1 cellular context compared by ENCODE assay signal in the genomic region with DNA sequence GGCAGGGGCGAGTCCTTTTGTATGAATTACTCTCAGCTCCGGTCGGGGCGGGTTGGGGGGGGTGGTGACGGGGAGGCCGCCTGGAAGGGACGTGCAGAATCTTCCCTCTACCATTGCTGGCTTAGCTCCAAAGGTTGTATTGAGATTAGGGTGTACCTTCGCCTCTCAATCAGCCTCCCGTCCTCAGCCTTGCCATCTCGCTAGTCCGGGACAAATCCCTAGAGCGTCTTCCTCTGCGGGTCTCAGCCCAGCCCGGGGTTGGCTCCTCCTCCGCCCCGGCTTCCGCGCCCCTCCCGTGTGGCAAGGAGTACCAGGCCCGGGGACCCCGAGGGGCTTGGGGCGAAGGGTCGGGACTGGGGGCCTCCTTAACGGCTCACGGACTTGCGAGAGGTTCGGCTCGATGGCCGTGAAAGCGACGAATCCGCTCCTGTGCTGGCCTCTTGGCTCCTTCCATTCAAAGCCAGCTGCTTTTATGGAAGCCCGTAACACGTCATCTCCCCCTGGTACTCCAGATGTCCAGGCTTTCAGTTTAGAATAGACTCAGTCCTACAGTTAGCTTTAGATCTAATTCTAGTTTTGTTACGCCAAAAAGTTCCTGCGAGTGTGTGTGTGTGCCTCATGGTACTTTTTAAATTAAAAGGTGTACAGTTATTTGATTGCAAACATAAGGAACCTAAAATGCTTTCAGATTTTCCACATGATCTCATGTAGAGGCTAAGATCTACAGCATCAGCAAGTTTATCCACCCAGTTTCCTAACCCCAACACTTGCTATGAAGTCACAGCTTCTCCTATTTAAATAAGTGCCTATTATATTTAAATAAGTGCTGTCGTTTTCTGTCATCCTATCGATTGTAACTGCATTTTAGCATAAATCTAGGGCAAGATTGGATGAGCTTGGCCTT.
A peak's percentile ranks its signal among the peaks of the same experiment; 100 is the strongest.
TF ChIP-seq lines count a peak whose summit lies in the region.

No MANE protein-coding gene starts in this region.

TF ChIP-seq in GM12878, 131 proteins besides CTCF, POLR2A, EP300 and RAD21 (continued from another document):
- TF ChIP-seq RB1 (IDR thresholded peaks at IDR 0.05; ENCODE audit: borderline replicate concordance) (no peak), MTA3 (IDR thresholded peaks at IDR 0.05; ENCODE audit: borderline replicate concordance, low read length) (0 out of 2 replicates have a peak, but pooled peaks have one; percentile 14), LARP7 (IDR thresholded peaks at IDR 0.05) (peak; percentile 77), KAT2A (conservative IDR thresholded peaks at IDR 0.05; ENCODE audit: control insufficient read depth, low read depth, low read length) (no peak), BRCA1 (IDR thresholded peaks at IDR 0.05; ENCODE audit: low read depth, low read length) (no peak), ATF7 (IDR thresholded peaks at IDR 0.05; ENCODE audit: low read depth) (0 out of 2 replicates have a peak, but pooled peaks have one; percentile 15), POLR2AphosphoS2 (IDR thresholded peaks at IDR 0.05; ENCODE audit: low read depth, low read length) (peak; percentile 0; the same call in 1 of the 2 replicates), SIN3A (IDR thresholded peaks at IDR 0.05; ENCODE audit: low read depth, low read length) (0 out of 2 replicates have a peak, but pooled peaks have one; percentile 62), GATAD2B (conservative IDR thresholded peaks at IDR 0.05; ENCODE audit: low read depth) (peak; percentile 73), IKZF2 (IDR thresholded peaks at IDR 0.05) (peak in 1 of 2 experiments; percentile 44; a peak in 2 of 4 replicates), IKZF1 (conservative IDR thresholded peaks at IDR 0.05) (peak; percentile 46; the same call in 1 of the 2 replicates), MXI1 (IDR thresholded peaks at IDR 0.05; ENCODE audit: low read depth, low read length) (0 out of 2 replicates have a peak, but pooled peaks have one; percentile 16), CREB1 (IDR thresholded peaks at IDR 0.05; ENCODE audit: low read depth) (peak; percentile 43; the same call in 1 of the 2 replicates), ETV6 (conservative IDR thresholded peaks at IDR 0.05 in 1 of 2, IDR thresholded peaks at IDR 0.05 in 1 of 2; ENCODE audit: borderline replicate concordance in 1 of 2, low read depth in 1 of 2) (peak in 1 of 2 experiments; percentile 54; a peak in 2 of 4 replicates), SUZ12 (IDR thresholded peaks at IDR 0.05; ENCODE audit: unreplicated experiment) (no peak), STAT3 (IDR thresholded peaks at IDR 0.05; ENCODE audit: low read depth, low read length) (no peak), SMC3 (IDR thresholded peaks at IDR 0.05; ENCODE audit: borderline replicate concordance, low read length) (no peak), TCF3 (IDR thresholded peaks at IDR 0.05; ENCODE audit: borderline replicate concordance, insufficient read depth, low read depth, low read length) (peak; percentile 4), DPF2 (IDR thresholded peaks at IDR 0.05) (peak; percentile 42), RELA (IDR thresholded peaks at IDR 0.05; ENCODE audit: borderline replicate concordance, partially characterized antibody) (no peak), SMAD5 (IDR thresholded peaks at IDR 0.05; ENCODE audit: low read depth) (0 out of 2 replicates have a peak, but pooled peaks have one; percentile 17), IRF4 (IDR thresholded peaks at IDR 0.05; ENCODE audit: low read depth, low read length) (no peak), BCL11A (IDR thresholded peaks at IDR 0.05; ENCODE audit: low read depth, low read length) (0 out of 2 replicates have a peak, but pooled peaks have one; percentile 13), NR2F1 (conservative IDR thresholded peaks at IDR 0.05) (no peak), RUNX3 (IDR thresholded peaks at IDR 0.05; ENCODE audit: low read length) (no peak; the same call in none of the 2 replicates), GABPA (IDR thresholded peaks at IDR 0.05; ENCODE audit: low read depth) (no peak), CHD2 (IDR thresholded peaks at IDR 0.05; ENCODE audit: borderline replicate concordance, low read depth, low read length) (no peak), PAX8 (IDR thresholded peaks at IDR 0.05) (no peak), BACH1 (IDR thresholded peaks at IDR 0.05; ENCODE audit: borderline replicate concordance) (peak; percentile 35; the same call in 1 of the 2 replicates), JUND (IDR thresholded peaks at IDR 0.05; ENCODE audit: low read depth, low read length) (0 out of 2 replicates have a peak, but pooled peaks have one; percentile 11), RAD51 (IDR thresholded peaks at IDR 0.05) (peak; percentile 27; the same call in 1 of the 2 replicates), HDGF (IDR thresholded peaks at IDR 0.05) (no peak)
- TF ChIP-seq, protein P1, sequence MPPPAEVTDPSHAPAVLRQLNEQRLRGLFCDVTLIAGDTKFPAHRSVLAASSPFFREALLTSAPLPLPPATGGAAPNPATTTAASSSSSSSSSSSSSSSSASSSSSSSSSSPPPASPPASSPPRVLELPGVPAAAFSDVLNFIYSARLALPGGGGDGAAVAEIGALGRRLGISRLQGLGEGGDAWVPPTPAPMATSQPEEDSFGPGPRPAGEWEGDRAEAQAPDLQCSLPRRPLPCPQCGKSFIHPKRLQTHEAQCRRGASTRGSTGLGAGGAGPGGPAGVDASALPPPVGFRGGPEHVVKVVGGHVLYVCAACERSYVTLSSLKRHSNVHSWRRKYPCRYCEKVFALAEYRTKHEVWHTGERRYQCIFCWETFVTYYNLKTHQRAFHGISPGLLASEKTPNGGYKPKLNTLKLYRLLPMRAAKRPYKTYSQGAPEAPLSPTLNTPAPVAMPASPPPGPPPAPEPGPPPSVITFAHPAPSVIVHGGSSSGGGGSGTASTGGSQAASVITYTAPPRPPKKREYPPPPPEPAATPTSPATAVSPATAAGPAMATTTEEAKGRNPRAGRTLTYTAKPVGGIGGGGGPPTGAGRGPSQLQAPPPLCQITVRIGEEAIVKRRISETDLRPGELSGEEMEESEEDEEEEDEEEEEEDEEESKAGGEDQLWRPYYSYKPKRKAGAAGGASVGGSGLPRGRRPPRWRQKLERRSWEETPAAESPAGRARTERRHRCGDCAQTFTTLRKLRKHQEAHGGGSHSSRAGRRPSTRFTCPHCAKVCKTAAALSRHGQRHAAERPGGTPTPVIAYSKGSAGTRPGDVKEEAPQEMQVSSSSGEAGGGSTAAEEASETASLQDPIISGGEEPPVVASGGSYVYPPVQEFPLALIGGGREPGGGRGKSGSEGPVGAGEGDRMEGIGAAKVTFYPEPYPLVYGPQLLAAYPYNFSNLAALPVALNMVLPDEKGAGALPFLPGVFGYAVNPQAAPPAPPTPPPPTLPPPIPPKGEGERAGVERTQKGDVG (CRISPR knock-in tag; IDR thresholded peaks at IDR 0.05): no peak
- TF ChIP-seq, protein P2, sequence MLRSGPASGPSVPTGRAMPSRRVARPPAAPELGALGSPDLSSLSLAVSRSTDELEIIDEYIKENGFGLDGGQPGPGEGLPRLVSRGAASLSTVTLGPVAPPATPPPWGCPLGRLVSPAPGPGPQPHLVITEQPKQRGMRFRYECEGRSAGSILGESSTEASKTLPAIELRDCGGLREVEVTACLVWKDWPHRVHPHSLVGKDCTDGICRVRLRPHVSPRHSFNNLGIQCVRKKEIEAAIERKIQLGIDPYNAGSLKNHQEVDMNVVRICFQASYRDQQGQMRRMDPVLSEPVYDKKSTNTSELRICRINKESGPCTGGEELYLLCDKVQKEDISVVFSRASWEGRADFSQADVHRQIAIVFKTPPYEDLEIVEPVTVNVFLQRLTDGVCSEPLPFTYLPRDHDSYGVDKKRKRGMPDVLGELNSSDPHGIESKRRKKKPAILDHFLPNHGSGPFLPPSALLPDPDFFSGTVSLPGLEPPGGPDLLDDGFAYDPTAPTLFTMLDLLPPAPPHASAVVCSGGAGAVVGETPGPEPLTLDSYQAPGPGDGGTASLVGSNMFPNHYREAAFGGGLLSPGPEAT (IDR thresholded peaks at IDR 0.05; ENCODE audit: low read depth): no peak
- TF ChIP-seq, protein P3, sequence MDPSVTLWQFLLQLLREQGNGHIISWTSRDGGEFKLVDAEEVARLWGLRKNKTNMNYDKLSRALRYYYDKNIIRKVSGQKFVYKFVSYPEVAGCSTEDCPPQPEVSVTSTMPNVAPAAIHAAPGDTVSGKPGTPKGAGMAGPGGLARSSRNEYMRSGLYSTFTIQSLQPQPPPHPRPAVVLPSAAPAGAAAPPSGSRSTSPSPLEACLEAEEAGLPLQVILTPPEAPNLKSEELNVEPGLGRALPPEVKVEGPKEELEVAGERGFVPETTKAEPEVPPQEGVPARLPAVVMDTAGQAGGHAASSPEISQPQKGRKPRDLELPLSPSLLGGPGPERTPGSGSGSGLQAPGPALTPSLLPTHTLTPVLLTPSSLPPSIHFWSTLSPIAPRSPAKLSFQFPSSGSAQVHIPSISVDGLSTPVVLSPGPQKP (IDR thresholded peaks at IDR 0.05; ENCODE audit: low read depth, low read length): no peak
- TF ChIP-seq, protein P4, sequence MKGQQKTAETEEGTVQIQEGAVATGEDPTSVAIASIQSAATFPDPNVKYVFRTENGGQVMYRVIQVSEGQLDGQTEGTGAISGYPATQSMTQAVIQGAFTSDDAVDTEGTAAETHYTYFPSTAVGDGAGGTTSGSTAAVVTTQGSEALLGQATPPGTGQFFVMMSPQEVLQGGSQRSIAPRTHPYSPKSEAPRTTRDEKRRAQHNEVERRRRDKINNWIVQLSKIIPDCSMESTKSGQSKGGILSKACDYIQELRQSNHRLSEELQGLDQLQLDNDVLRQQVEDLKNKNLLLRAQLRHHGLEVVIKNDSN (IDR thresholded peaks at IDR 0.05; ENCODE audit: borderline replicate concordance, extremely low read length, insufficient read depth, low read depth, low read length): no peak
- TF ChIP-seq, protein P5, sequence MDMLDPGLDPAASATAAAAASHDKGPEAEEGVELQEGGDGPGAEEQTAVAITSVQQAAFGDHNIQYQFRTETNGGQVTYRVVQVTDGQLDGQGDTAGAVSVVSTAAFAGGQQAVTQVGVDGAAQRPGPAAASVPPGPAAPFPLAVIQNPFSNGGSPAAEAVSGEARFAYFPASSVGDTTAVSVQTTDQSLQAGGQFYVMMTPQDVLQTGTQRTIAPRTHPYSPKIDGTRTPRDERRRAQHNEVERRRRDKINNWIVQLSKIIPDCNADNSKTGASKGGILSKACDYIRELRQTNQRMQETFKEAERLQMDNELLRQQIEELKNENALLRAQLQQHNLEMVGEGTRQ (IDR thresholded peaks at IDR 0.05; ENCODE audit: borderline replicate concordance, low read depth, low read length): no peak
- TF ChIP-seq, protein P6, sequence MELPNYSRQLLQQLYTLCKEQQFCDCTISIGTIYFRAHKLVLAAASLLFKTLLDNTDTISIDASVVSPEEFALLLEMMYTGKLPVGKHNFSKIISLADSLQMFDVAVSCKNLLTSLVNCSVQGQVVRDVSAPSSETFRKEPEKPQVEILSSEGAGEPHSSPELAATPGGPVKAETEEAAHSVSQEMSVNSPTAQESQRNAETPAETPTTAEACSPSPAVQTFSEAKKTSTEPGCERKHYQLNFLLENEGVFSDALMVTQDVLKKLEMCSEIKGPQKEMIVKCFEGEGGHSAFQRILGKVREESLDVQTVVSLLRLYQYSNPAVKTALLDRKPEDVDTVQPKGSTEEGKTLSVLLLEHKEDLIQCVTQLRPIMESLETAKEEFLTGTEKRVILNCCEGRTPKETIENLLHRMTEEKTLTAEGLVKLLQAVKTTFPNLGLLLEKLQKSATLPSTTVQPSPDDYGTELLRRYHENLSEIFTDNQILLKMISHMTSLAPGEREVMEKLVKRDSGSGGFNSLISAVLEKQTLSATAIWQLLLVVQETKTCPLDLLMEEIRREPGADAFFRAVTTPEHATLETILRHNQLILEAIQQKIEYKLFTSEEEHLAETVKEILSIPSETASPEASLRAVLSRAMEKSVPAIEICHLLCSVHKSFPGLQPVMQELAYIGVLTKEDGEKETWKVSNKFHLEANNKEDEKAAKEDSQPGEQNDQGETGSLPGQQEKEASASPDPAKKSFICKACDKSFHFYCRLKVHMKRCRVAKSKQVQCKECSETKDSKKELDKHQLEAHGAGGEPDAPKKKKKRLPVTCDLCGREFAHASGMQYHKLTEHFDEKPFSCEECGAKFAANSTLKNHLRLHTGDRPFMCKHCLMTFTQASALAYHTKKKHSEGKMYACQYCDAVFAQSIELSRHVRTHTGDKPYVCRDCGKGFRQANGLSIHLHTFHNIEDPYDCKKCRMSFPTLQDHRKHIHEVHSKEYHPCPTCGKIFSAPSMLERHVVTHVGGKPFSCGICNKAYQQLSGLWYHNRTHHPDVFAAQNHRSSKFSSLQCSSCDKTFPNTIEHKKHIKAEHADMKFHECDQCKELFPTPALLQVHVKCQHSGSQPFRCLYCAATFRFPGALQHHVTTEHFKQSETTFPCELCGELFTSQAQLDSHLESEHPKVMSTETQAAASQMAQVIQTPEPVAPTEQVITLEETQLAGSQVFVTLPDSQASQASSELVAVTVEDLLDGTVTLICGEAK (IDR thresholded peaks at IDR 0.05; ENCODE audit: borderline replicate concordance): peak; percentile 36; the same call in 1 of the 2 replicates
- TF ChIP-seq, protein P7, sequence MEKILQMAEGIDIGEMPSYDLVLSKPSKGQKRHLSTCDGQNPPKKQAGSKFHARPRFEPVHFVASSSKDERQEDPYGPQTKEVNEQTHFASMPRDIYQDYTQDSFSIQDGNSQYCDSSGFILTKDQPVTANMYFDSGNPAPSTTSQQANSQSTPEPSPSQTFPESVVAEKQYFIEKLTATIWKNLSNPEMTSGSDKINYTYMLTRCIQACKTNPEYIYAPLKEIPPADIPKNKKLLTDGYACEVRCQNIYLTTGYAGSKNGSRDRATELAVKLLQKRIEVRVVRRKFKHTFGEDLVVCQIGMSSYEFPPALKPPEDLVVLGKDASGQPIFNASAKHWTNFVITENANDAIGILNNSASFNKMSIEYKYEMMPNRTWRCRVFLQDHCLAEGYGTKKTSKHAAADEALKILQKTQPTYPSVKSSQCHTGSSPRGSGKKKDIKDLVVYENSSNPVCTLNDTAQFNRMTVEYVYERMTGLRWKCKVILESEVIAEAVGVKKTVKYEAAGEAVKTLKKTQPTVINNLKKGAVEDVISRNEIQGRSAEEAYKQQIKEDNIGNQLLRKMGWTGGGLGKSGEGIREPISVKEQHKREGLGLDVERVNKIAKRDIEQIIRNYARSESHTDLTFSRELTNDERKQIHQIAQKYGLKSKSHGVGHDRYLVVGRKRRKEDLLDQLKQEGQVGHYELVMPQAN (conservative IDR thresholded peaks at IDR 0.05): peak; percentile 57; the same call in 1 of the 2 replicates
- TF ChIP-seq, protein P8, sequence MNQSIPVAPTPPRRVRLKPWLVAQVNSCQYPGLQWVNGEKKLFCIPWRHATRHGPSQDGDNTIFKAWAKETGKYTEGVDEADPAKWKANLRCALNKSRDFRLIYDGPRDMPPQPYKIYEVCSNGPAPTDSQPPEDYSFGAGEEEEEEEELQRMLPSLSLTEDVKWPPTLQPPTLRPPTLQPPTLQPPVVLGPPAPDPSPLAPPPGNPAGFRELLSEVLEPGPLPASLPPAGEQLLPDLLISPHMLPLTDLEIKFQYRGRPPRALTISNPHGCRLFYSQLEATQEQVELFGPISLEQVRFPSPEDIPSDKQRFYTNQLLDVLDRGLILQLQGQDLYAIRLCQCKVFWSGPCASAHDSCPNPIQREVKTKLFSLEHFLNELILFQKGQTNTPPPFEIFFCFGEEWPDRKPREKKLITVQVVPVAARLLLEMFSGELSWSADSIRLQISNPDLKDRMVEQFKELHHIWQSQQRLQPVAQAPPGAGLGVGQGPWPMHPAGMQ (IDR thresholded peaks at IDR 0.05; ENCODE audit: borderline replicate concordance): no peak
